22 cellular contexts compared by ENCODE assay signal in the genomic region with DNA sequence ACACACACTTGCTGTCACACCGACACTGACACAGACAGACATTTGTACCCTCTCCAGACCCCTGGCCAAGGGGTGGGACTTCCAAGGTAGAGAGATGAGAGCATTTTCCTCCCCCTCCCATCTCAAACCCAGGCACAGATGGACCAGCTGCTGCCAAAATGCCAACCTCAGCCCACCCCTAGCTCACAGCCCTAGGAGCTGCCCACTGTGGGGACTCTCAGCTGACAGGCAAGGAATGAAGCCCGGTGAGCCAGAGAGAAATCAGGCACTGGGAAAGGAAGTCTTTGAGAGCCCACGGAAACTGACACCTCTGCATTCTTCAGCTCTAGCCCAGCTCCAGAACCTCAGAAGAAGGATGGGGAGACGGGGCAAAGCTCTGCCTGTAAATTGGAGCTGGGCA. TPM values are rescaled to one million over a fixed set of nuclear protein-coding genes. Genes with fewer than 3 reads are reported as not detected.
DNase-seq lines count a peak whose midpoint lies in the region; ATAC-seq and TF ChIP-seq lines count a peak whose summit lies in the region.
"Had no signal": no experiment of that assay in that cellular context is flagged by ENCODE, and none has a peak within 500 bp of the region (broad histone marks: within the 10 kb centered on the region; RNA-seq: fewer than 3 reads in every experiment).

No MANE protein-coding gene starts in this region.

- no TSS peak for BruUV-seq in PC-9 (replicated peaks; lab: Mats Ljungman, UMichigan)

- peaks cover 12 to 33% of the 10 kb centered on the region in 2 experiments; a peak in 3 of 4 replicates for H3K4me1 ChIP-seq in SK-N-SH (ENCODE audit: control insufficient read depth in 1 of 2, insufficient read depth in 2 of 2, low read depth in 1 of 2, low read length in 1 of 2)
- peaks cover 53% of the 10 kb centered on the region for H3K4me1 ChIP-seq in PC-9 (replicated peaks; ENCODE audit: insufficient read depth)
- H3K4me1 ChIP-seq in iPS-20b (ENCODE audit: insufficient read depth, low read length): peaks cover 50% of the 10 kb centered on the region
- H3K4me1 ChIP-seq in smooth muscle cell (ENCODE audit: low read depth): peaks cover 31% of the 10 kb centered on the region
- no peaks in the 10 kb centered on the region for H3K4me1 ChIP-seq in aorta (ENCODE audit: control insufficient read depth in 1 of 2, insufficient read depth in 2 of 2, low read length in 2 of 2)

- POLR2A ChIA-PET in SK-N-SH (lab: Yijun Ruan, JAX) (interaction anchor here (0.7 to 0.8 kb wide), 2 partner anchors 15 to 174 kb away, joined by 3 to 5 read pairs; no protein-coding TSS in a partner anchor), PC-9 (lab: Charles Lee; ENCODE audit: unreplicated experiment) (interaction anchor here (0.6 kb wide), 1 partner anchor 16 kb away, joined by 4 read pairs; no protein-coding TSS in a partner anchor)

- no peaks in the 10 kb centered on the region for H4K20me1 ChIP-seq in SK-N-SH (ENCODE audit: insufficient read depth)
- H4K20me1 ChIP-seq in PC-9 (ENCODE audit: insufficient read depth): no peaks in the 10 kb centered on the region
- no peaks in the 10 kb centered on the region for H4K20me1 ChIP-seq in smooth muscle cell (ENCODE audit: low read depth)

- no peak for TF ChIP-seq EP300 in SK-N-SH (IDR thresholded peaks at IDR 0.05; ENCODE audit: borderline replicate concordance in 1 of 2, low read depth in 1 of 2, low read length in 1 of 2)

- no peaks in the 10 kb centered on the region for H3K9me3 ChIP-seq in SK-N-SH
- H3K9me3 ChIP-seq in PC-9 (ENCODE audit: insufficient read depth, low read depth): no peaks in the 10 kb centered on the region
- H3K9me3 ChIP-seq in iPS-20b (ENCODE audit: insufficient read depth, low read depth, low read length): no peaks in the 10 kb centered on the region
- H3K9me3 ChIP-seq in smooth muscle cell (replicated peaks; ENCODE audit: low read depth): no peaks in the 10 kb centered on the region
- H3K9me3 ChIP-seq in aorta (ENCODE audit: control insufficient read depth, low read length): no peaks in the 10 kb centered on the region
- H3K9me3 ChIP-seq: esophagus muscularis mucosa, tibial artery had no signal

- H3K4me2 ChIP-seq in SK-N-SH: peak overlapping the region; percentile 91
- peak overlapping the region; percentile 92 for H3K4me2 ChIP-seq in PC-9
- peak overlapping the region; percentile 13 for H3K4me2 ChIP-seq in smooth muscle cell

- ATAC-seq in SK-N-SH treated with all-trans-retinoic acid at 6 μM for 48 hours (no peak), aorta (ENCODE audit: low FRiP score) (no peak)
- ATAC-seq: activated CD4-positive, CD25-positive, alpha-beta regulatory T cell treated with anti-CD3 and anti-CD28 coated beads, Interleukin-2, amount 50 U/mL, for 24 hours; stimulated activated memory B cell treated with anti-CD40 and anti-IgM and Interleukin-4, amounts not matched to agents 10 μg/mL and 1 μg/mL and 100 μg/mL, for 72 hours had no signal

- intact Hi-C loops in PC-9 (cut with micrococcal nuclease; ENCODE audit: unreplicated experiment): no loop called here
- intact Hi-C loops in aorta (cut with DNase I): no loop called here

- DNase-seq in SK-N-SH (no peak), PC-9 (peak in 1 of 2 experiments; percentile 51), smooth muscle cell (lab: John Stamatoyannopoulos, UW; ENCODE audit: unreplicated experiment) (no peak), HK-2 (ENCODE audit: unreplicated experiment) (no peak), aorta (no peak), AG08396 (ENCODE audit: low spot score) (no peak)
- DNase-seq: 8988T; activated CD8-positive, alpha-beta memory T cell treated with anti-CD3 and anti-CD28 coated beads for 24 hours; activated naive CD8-positive, alpha-beta T cell treated with anti-CD3 and anti-CD28 coated beads, Interleukin-2, amount 10 ng/mL, durations not matched to agents 7 days and 5 days; C1 segment of cervical spinal cord; kidney glomerular epithelial cell; NCI-H2107; NCI-H524 treated with DMSO at 0.1 percent for 48 hours; stimulated activated CD4-positive, alpha-beta T cell treated with anti-CD3 and anti-CD28 coated beads, Interleukin-15, amount 100 ng/mL, for 24 hours; T-helper 9 cell; tibial artery had no signal

- H3K36me3 ChIP-seq in SK-N-SH (replicated peaks in 1 of 2; ENCODE audit: control insufficient read depth in 1 of 2, insufficient read depth in 2 of 2, low read length in 1 of 2) (no peaks in the 10 kb centered on the region), PC-9 (ENCODE audit: low read depth) (peaks cover 9% of the 10 kb centered on the region; the same call in 1 of the 2 replicates), iPS-20b (ENCODE audit: insufficient read depth, low read depth, low read length) (0 out of 2 replicates have a peak, but pooled peaks cover 8% of the 10 kb centered on the region), smooth muscle cell (ENCODE audit: low read depth) (no peaks in the 10 kb centered on the region), aorta (ENCODE audit: control insufficient read depth in 1 of 2, insufficient read depth in 2 of 2, low read length in 1 of 2) (no peaks in the 10 kb centered on the region)
- H3K36me3 ChIP-seq: cardiac muscle cell, esophagus muscularis mucosa, tibial artery had no signal

- H2AFZ ChIP-seq in SK-N-SH (ENCODE audit: low read depth) (no peak overlapping the region), PC-9 (no peak overlapping the region), smooth muscle cell (ENCODE audit: low read depth) (no peak overlapping the region)

- H3K9ac ChIP-seq in SK-N-SH (peak overlapping the region; percentile 91), iPS-20b (ENCODE audit: low read depth, low read length) (peak overlapping the region; percentile 95; the same call in 1 of the 2 replicates), smooth muscle cell (ENCODE audit: low read depth) (no peak overlapping the region)

- H3K27ac ChIP-seq in SK-N-SH (ENCODE audit: low read depth in 2 of 2, low read length in 1 of 2) (peak overlapping the region in 1 of 2 experiments; percentile 95; a peak in 1 of 4 replicates), PC-9 (peak overlapping the region; percentile 94), iPS-20b (ENCODE audit: low read length) (no peak overlapping the region), smooth muscle cell (ENCODE audit: low read depth) (no peak overlapping the region), aorta (ENCODE audit: low read depth in 1 of 2, low read length in 2 of 2) (no peak overlapping the region)
- H3K27ac ChIP-seq: cardiac muscle cell, esophagus muscularis mucosa, tibial artery had no signal

- H3K4me3 ChIP-seq in SK-N-SH (ENCODE audit: low read depth in 2 of 2, low read length in 1 of 2): peak overlapping the region in 1 of 2 experiments; percentile 69; a peak in 1 of 4 replicates
- H3K4me3 ChIP-seq in PC-9: peak overlapping the region; percentile 85
- H3K4me3 ChIP-seq in iPS-20b (ENCODE audit: low read length): peak overlapping the region; percentile 87
- H3K4me3 ChIP-seq in smooth muscle cell: no peak overlapping the region
- no peak overlapping the region for H3K4me3 ChIP-seq in aorta (ENCODE audit: low read length in 2 of 2)
- H3K4me3 ChIP-seq: cardiac muscle cell, esophagus muscularis mucosa, tibial artery had no signal

- CTCF ChIA-PET in SK-N-SH (lab: Yijun Ruan, JAX) (interaction anchor here (0.6 to 2.9 kb wide), 6 partner anchors 17 to 131 kb away, joined by 3 to 15 read pairs (median 4); no protein-coding TSS in a partner anchor), PC-9 (lab: Charles Lee) (interaction anchor here (0.7 kb wide), 1 partner anchor 13 kb away, joined by 5 read pairs; no protein-coding TSS in a partner anchor)

- no peaks in the 10 kb centered on the region for H3K27me3 ChIP-seq in SK-N-SH (ENCODE audit: insufficient read depth)
- no peaks in the 10 kb centered on the region for H3K27me3 ChIP-seq in PC-9 (ENCODE audit: insufficient read depth, low read depth)
- peaks cover 18% of the 10 kb centered on the region for H3K27me3 ChIP-seq in iPS-20b (ENCODE audit: insufficient read depth, low read length)
- H3K27me3 ChIP-seq in smooth muscle cell (ENCODE audit: low read depth): no peaks in the 10 kb centered on the region
- H3K27me3 ChIP-seq in aorta (ENCODE audit: control insufficient read depth in 1 of 2, insufficient read depth in 2 of 2, low read length in 1 of 2): no peaks in the 10 kb centered on the region

- WGBS in SK-N-SH (ENCODE audit: low lambda C conversion rate): 48% methylated on average over 4 of the region's 4 CpGs
- WGBS in smooth muscle cell (ENCODE audit: low lambda C conversion rate): 38% methylated on average over 4 of the region's 4 CpGs
- WGBS in aorta, 2 donors: 53 to 63% methylated on average over 4 of the region's 4 CpGs

- H3K79me2 ChIP-seq in SK-N-SH (ENCODE audit: insufficient read depth) (peaks cover 39% of the 10 kb centered on the region), PC-9 (ENCODE audit: low read depth) (peaks cover 53% of the 10 kb centered on the region), smooth muscle cell (ENCODE audit: low read depth) (no peaks in the 10 kb centered on the region)

- peaks cover 4% of the 10 kb centered on the region for H3F3A ChIP-seq in SK-N-SH (replicated peaks; ENCODE audit: insufficient read depth)
- H3F3A ChIP-seq in PC-9 (ENCODE audit: insufficient read depth, low read depth): peaks cover 33% of the 10 kb centered on the region
- H3F3A ChIP-seq in smooth muscle cell (ENCODE audit: low read depth): no peaks in the 10 kb centered on the region

- TF ChIP-seq RAD21 in SK-N-SH (IDR thresholded peaks at IDR 0.05; ENCODE audit: low read length): no peak

- no peaks in the 10 kb centered on the region for H3K9me2 ChIP-seq in SK-N-SH
- no peaks in the 10 kb centered on the region for H3K9me2 ChIP-seq in PC-9 (ENCODE audit: insufficient read depth)

- no peak for TF ChIP-seq CTCF in SK-N-SH (IDR thresholded peaks at IDR 0.05)
- TF ChIP-seq CTCF in PC-9 (conservative IDR thresholded peaks at IDR 0.05): no peak
- no peak for TF ChIP-seq CTCF in smooth muscle cell (IDR thresholded peaks at IDR 0.05; ENCODE audit: borderline replicate concordance, insufficient read depth, poor library complexity, severe bottlenecking)

TF ChIP-seq in SK-N-SH, 30 proteins besides CTCF, POLR2A, EP300 and RAD21 (continues in another document):
- no peak for TF ChIP-seq SMC3 (IDR thresholded peaks at IDR 0.05; ENCODE audit: low read depth, low read length)

TF ChIP-seq in SK-N-SH treated with all-trans-retinoic acid at 6 μM for 48 hours, 23 proteins besides CTCF, POLR2A, EP300 and RAD21 (continues in another document):
- no peak for TF ChIP-seq OSR1 (CRISPR knock-in tag; IDR thresholded peaks at IDR 0.05)

RNA-seq across cellular contexts. Expression of a gene that starts 2.8 kb away (rescaled TPM):
- 27.3 and 33.2 TPM in 2 replicates for polyA plus RNA-seq in SK-N-SH (2012; rRNA removed)
- polyA plus RNA-seq in SK-N-SH (2012; cell fraction: cytosol; rRNA removed): 12.5 and 20.4 TPM in 2 replicates
- 58.0 and 63.3 TPM in 2 replicates for polyA plus RNA-seq in SK-N-SH (2012; cell fraction: nucleus; rRNA removed)
- total RNA-seq in PC-9 (2021): 61.9 and 84.2 TPM in 2 replicates
- total RNA-seq in smooth muscle cell: 14.2 and 21.7 TPM in 2 replicates
- 32.9 and 33.5 TPM in 2 replicates for polyA plus RNA-seq in smooth muscle cell
- total RNA-seq in aorta: 1 to 10 TPM; 1.1 to 2.3 TPM
- polyA plus RNA-seq in aorta: 1 to 10 TPM in 1 of 2 donors, under 1 TPM in 1; 0.50 to 5.8 TPM

RNA-seq across cellular contexts. Expression of a gene that starts 59.5 kb away (rescaled TPM):
- polyA plus RNA-seq in SK-N-SH (2012; rRNA removed) (31.3 and 35.1 TPM in 2 replicates), smooth muscle cell (24.4 and 27.5 TPM in 2 replicates), aorta (10 to 100 TPM in 1 of 2 donors, 1 to 10 TPM in 1; 7.1 to 24.0 TPM)
- 25.3 and 26.7 TPM in 2 replicates for polyA plus RNA-seq in SK-N-SH (2012; cell fraction: cytosol; rRNA removed)
- 44.3 and 49.7 TPM in 2 replicates for polyA plus RNA-seq in SK-N-SH (2012; cell fraction: nucleus; rRNA removed)
- total RNA-seq in PC-9 (2021) (42.4 and 55.4 TPM in 2 replicates), smooth muscle cell (24.4 and 36.9 TPM in 2 replicates), aorta (10 to 100 TPM; 42.7 to 45.3 TPM)

Comparison
In these comparisons a context has a peak if more than half of its experiments do, and no peak if none do; other contexts are left out.
1. H3K4me2 ChIP-seq: peak in every context shown above with its lines; median percentile 92 in PC-9; 91 in SK-N-SH; 13 in smooth muscle cell.
2. H3K4me3 ChIP-seq: peak in PC-9 (single experiment) and iPS-20b (single experiment); none in smooth muscle cell (single experiment) and aorta (0 of 2).